ENCODE assay signal across 7 cellular contexts in the genomic region with DNA sequence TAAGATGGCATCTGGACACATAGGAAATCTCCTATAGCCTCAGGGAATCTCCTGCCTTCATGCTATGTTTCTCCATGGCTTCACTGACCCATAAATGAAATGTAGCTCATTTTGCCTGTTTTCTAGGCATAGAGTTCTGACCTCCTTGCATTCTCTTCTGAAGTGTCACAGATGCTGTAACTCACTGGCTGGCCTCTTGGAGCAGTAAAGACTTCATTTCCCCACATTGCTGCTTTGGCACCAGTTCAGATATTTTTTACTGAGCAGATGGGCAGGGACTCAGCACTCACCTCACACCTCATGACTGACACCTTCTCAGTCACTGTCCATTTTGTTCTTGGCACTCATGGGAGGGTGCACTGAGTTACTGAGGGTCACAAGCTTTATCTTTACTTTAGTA.
DNase-seq lines count a peak whose midpoint lies in the region; ATAC-seq and TF ChIP-seq lines count a peak whose summit lies in the region.

No MANE protein-coding gene starts in this region.

- no peaks in the 10 kb centered on the region for H3K27me3 ChIP-seq in heart left ventricle

- intact Hi-C loops in activated T-helper 1 cell treated with anti-CD3 and anti-CD28 coated beads, Interleukin-12 subunit alpha, Interleukin-12 subunit beta, Interleukin-2, Interleukin-4 antibody, amounts not matched to agents 30 ng/mL and 10 ng/mL and 1 ng/mL, durations not matched to agents 14 hours and 24 hours and 36 hours (cut with micrococcal nuclease): no loop called here
- intact Hi-C loops in heart left ventricle (cut with DNase I): loop anchor here in 5 of 10 donors (10.0 kb wide), 2 partner anchors 285 to 375 kb away; partner anchors contain the start of gene TGFBR2 (in 1 of the 5)

- no peak overlapping the region for H3K4me3 Mint-ChIP-seq in activated T-helper 1 cell treated with anti-CD3 and anti-CD28 coated beads, Interleukin-12 subunit alpha, Interleukin-12 subunit beta, Interleukin-2, Interleukin-4 antibody, amounts not matched to agents 30 ng/mL and 10 ng/mL and 1 ng/mL, durations not matched to agents 14 hours and 24 hours and 36 hours

- no peaks in the 10 kb centered on the region for H3K36me3 ChIP-seq in heart left ventricle

- H3K4me3 ChIP-seq in GM12865 (ENCODE audit: low read depth, low read length): no peak overlapping the region
- H3K4me3 ChIP-seq in heart left ventricle: no peak overlapping the region

- H3K4me1 ChIP-seq in heart left ventricle: peaks cover 0 to 11% (median 0%) of the 10 kb centered on the region in 12 donors

- ATAC-seq in HG02571 (IDR thresholded peaks at IDR 0.05; ENCODE audit: unreplicated experiment) (peak; percentile 72), heart left ventricle (peak; percentile 18 to 78 (median 44))

- H3K9me3 Mint-ChIP-seq in activated T-helper 1 cell treated with anti-CD3 and anti-CD28 coated beads, Interleukin-12 subunit alpha, Interleukin-12 subunit beta, Interleukin-2, Interleukin-4 antibody, amounts not matched to agents 30 ng/mL and 10 ng/mL and 1 ng/mL, durations not matched to agents 14 hours and 24 hours and 36 hours: peaks cover 34% of the 10 kb centered on the region

- no peaks in the 10 kb centered on the region for H3K27me3 Mint-ChIP-seq in activated T-helper 1 cell treated with anti-CD3 and anti-CD28 coated beads, Interleukin-12 subunit alpha, Interleukin-12 subunit beta, Interleukin-2, Interleukin-4 antibody, amounts not matched to agents 30 ng/mL and 10 ng/mL and 1 ng/mL, durations not matched to agents 14 hours and 24 hours and 36 hours (ENCODE audit: insufficient read depth)

- peaks cover 0 to 24% (median 4%) of the 10 kb centered on the region in 12 donors for H3K9me3 ChIP-seq in heart left ventricle

- DNase-seq in GM12865 (ENCODE audit: low read depth) (peak; percentile 17), NCI-H526 treated with DMSO at 0.1 percent for 48 hours (lab: John Stamatoyannopoulos, UW) (peak; percentile 10), heart left ventricle (peak in 4 of 5 donors; percentile 19 to 41 (median 24)), mesenteric fat pad (ENCODE audit: low spot score) (no peak)
- DNase-seq in activated T-helper 1 cell treated with anti-CD3 and anti-CD28 coated beads, Interleukin-12 subunit alpha, Interleukin-12 subunit beta, Interleukin-2, Interleukin-4 antibody, amounts not matched to agents 30 ng/mL and 10 ng/mL and 1 ng/mL, durations not matched to agents 14 hours and 24 hours and 36 hours (ENCODE audit: low spot score): peak; percentile 16
- DNase-seq in stimulated activated CD4-positive, alpha-beta T cell treated with anti-CD3 and anti-CD28 coated beads, Interleukin-1b, Interleukin-23, amount 100 ng/mL, for 48 hours: peak; percentile 43

- H3K4me1 Mint-ChIP-seq in activated T-helper 1 cell treated with anti-CD3 and anti-CD28 coated beads, Interleukin-12 subunit alpha, Interleukin-12 subunit beta, Interleukin-2, Interleukin-4 antibody, amounts not matched to agents 30 ng/mL and 10 ng/mL and 1 ng/mL, durations not matched to agents 14 hours and 24 hours and 36 hours (ENCODE audit: low read depth): peaks cover 13% of the 10 kb centered on the region

- no peak overlapping the region for H3K27ac ChIP-seq in heart left ventricle

- TF ChIP-seq CTCF in GM12865 (IDR thresholded peaks at IDR 0.05; ENCODE audit: insufficient read depth, low read depth, low read length, missing control alignments) (peak; percentile 32), heart left ventricle (IDR thresholded peaks at IDR 0.05) (peak; percentile 18 to 56 (median 36))

- H3K27ac Mint-ChIP-seq in activated T-helper 1 cell treated with anti-CD3 and anti-CD28 coated beads, Interleukin-12 subunit alpha, Interleukin-12 subunit beta, Interleukin-2, Interleukin-4 antibody, amounts not matched to agents 30 ng/mL and 10 ng/mL and 1 ng/mL, durations not matched to agents 14 hours and 24 hours and 36 hours: no peak overlapping the region

- TF ChIP-seq POLR2A in heart left ventricle (IDR thresholded peaks at IDR 0.05): no peak

- H3K36me3 Mint-ChIP-seq in activated T-helper 1 cell treated with anti-CD3 and anti-CD28 coated beads, Interleukin-12 subunit alpha, Interleukin-12 subunit beta, Interleukin-2, Interleukin-4 antibody, amounts not matched to agents 30 ng/mL and 10 ng/mL and 1 ng/mL, durations not matched to agents 14 hours and 24 hours and 36 hours (ENCODE audit: low read depth): peaks cover 7% of the 10 kb centered on the region
